17 cellular contexts compared by ENCODE assay signal in the genomic region with DNA sequence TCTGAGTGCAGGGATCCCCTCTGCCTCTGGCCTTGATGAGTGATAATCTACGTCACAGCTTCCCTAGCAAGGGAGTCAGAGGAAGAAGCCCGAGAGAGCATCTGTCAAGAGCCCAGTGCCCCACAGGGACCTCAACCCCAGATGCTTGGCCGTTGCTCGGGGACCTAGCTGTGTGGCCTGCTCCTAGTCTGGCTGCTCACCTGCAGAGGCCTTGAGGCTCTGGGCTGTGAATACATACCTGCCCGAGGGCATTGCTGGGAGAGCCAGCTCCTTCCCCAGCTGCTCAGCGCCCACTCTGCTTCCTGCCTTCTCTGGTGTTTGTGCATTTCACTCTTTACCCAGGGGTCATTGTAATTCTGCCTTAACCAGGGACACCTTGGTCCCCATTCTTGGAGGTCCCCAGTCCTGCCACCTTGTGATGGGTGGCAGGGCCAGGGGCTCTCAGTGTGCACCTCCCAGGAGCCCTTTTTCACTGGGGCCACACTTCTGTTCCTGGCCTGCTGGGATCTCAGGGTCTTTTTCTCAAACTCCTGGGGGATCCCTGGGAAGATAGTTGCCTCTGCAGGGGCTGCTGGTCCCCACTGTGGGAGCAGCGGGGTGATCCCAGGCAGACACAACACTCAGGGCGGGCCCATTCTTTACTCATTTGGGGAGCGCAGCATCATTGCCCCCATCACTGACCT. TPM values are rescaled to one million over a fixed set of nuclear protein-coding genes. Genes with fewer than 3 reads are reported as not detected.
A peak's percentile ranks its signal among the peaks of the same experiment; 100 is the strongest.
DNase-seq lines count a peak whose midpoint lies in the region; ATAC-seq and TF ChIP-seq lines count a peak whose summit lies in the region.
"Had no signal": no experiment of that assay in that cellular context is flagged by ENCODE, and none has a peak within 500 bp of the region (broad histone marks: within the 10 kb centered on the region; RNA-seq: fewer than 3 reads in every experiment).

No MANE protein-coding gene starts in this region.

- H3K36me3 Mint-ChIP-seq in CD8-positive, alpha-beta T cell = peaks cover 3% of the 10 kb centered on the region
- no peaks in the 10 kb centered on the region for H3K36me3 Mint-ChIP-seq in central memory CD8-positive, alpha-beta T cell (ENCODE audit: insufficient read depth)
- H3K36me3 Mint-ChIP-seq in naive B cell = no peaks in the 10 kb centered on the region

- H3K9me3 Mint-ChIP-seq in CD8-positive, alpha-beta T cell = no peaks in the 10 kb centered on the region
- no peaks in the 10 kb centered on the region for H3K9me3 Mint-ChIP-seq in central memory CD8-positive, alpha-beta T cell
- H3K9me3 Mint-ChIP-seq in naive B cell = no peaks in the 10 kb centered on the region
- H3K9me3 Mint-ChIP-seq: activated B cell treated with CpG ODN at 0.5 μM for 24 hours had no signal

- H3K4me3 ChIP-seq in CD8-positive, alpha-beta T cell (ENCODE audit: low read depth, low read length) = no peak overlapping the region
- H3K4me3 ChIP-seq: ascending aorta, uterus had no signal

- H3K9me3 ChIP-seq in CD8-positive, alpha-beta T cell (ENCODE audit: low read length) = no peaks in the 10 kb centered on the region
- H3K9me3 ChIP-seq: ascending aorta, uterus had no signal

- no peaks in the 10 kb centered on the region for H3K27me3 ChIP-seq in CD8-positive, alpha-beta T cell (ENCODE audit: insufficient read depth, low read length)
- H3K27me3 ChIP-seq: ascending aorta, uterus had no signal

- peaks cover 12% of the 10 kb centered on the region for H3K4me1 ChIP-seq in CD8-positive, alpha-beta T cell (ENCODE audit: insufficient read depth, low read length)

- no peak for ATAC-seq in CD8-positive, alpha-beta T cell
- no peak for ATAC-seq in central memory CD8-positive, alpha-beta T cell (replicated peaks; ENCODE audit: extremely low read depth, poor library complexity, severe bottlenecking)
- ATAC-seq in naive B cell (ENCODE audit: low read depth in 2 of 2) (no peak), GM21619 (IDR thresholded peaks at IDR 0.05; ENCODE audit: unreplicated experiment) (no peak), esophagus mucosa (no peak)

- no peak overlapping the region for H3K27ac ChIP-seq in CD8-positive, alpha-beta T cell (ENCODE audit: low read depth, low read length)
- H3K27ac ChIP-seq: ascending aorta, parathyroid adenoma, uterus had no signal

- DNase-seq in Ammon's horn (ENCODE audit: low spot score) (peak; percentile 1), naive B cell (no peak), SW 1271 (lab: John Stamatoyannopoulos, UW) (no peak), NCI-H748 (lab: John Stamatoyannopoulos, UW; ENCODE audit: unreplicated experiment) (no peak)
- DNase-seq in CD8-positive, alpha-beta T cell = peak in 1 of 7 experiments; percentile 41
- no peak for DNase-seq in central memory CD8-positive, alpha-beta T cell (ENCODE audit: low spot score in 2 of 2)
- DNase-seq: activated B cell treated with CpG ODN at 0.5 μM for 24 hours, activated gamma-delta T cell, Calu3, NCI-H2081 treated with DMSO at 0.1 percent for 48 hours, NCI-H524 treated with DMSO at 0.1 percent for 48 hours, SHP77 treated with DMSO at 0.1 percent for 48 hours, uterus had no signal

- POLR2A ChIA-PET in CD8-positive, alpha-beta T cell (lab: Charles Lee) = interaction anchor here (0.8 kb wide), 1 partner anchor 25 kb away, joined by 3 read pairs; no protein-coding TSS in a partner anchor

- peak overlapping the region; percentile 80 for H3K27ac Mint-ChIP-seq in CD8-positive, alpha-beta T cell
- peak overlapping the region; percentile 77 for H3K27ac Mint-ChIP-seq in central memory CD8-positive, alpha-beta T cell (ENCODE audit: low read depth)
- peak overlapping the region in 4 of 6 donors; percentile 7 to 77 (median 42) for H3K27ac Mint-ChIP-seq in naive B cell
- H3K27ac Mint-ChIP-seq: activated B cell treated with CpG ODN at 0.5 μM for 24 hours had no signal

- no peaks in the 10 kb centered on the region for H3K27me3 Mint-ChIP-seq in CD8-positive, alpha-beta T cell (ENCODE audit: low read depth)
- no peaks in the 10 kb centered on the region for H3K27me3 Mint-ChIP-seq in central memory CD8-positive, alpha-beta T cell
- no peaks in the 10 kb centered on the region for H3K27me3 Mint-ChIP-seq in naive B cell
- H3K27me3 Mint-ChIP-seq: activated B cell treated with CpG ODN at 0.5 μM for 24 hours had no signal

- no peak for TF ChIP-seq CTCF in CD8-positive, alpha-beta T cell (IDR thresholded peaks at IDR 0.05)

- intact Hi-C loops in CD8-positive, alpha-beta T cell (cut with DNase I, micrococcal nuclease) = no loop called here

- CTCF ChIA-PET in CD8-positive, alpha-beta T cell (lab: Charles Lee) = interaction anchor here (1.1 kb wide), 1 partner anchor 26 kb away, joined by 4 read pairs; no protein-coding TSS in a partner anchor

- H3K4me3 Mint-ChIP-seq in CD8-positive, alpha-beta T cell = no peak overlapping the region
- no peak overlapping the region for H3K4me3 Mint-ChIP-seq in central memory CD8-positive, alpha-beta T cell
- H3K4me3 Mint-ChIP-seq in naive B cell = no peak overlapping the region
- H3K4me3 Mint-ChIP-seq: activated B cell treated with CpG ODN at 0.5 μM for 24 hours had no signal

- H3K4me1 Mint-ChIP-seq in CD8-positive, alpha-beta T cell (ENCODE audit: low read depth) = peaks cover 69% of the 10 kb centered on the region
- H3K4me1 Mint-ChIP-seq in central memory CD8-positive, alpha-beta T cell = peaks cover 63% of the 10 kb centered on the region
- peaks cover 39 to 58% (median 39%) of the 10 kb centered on the region in 3 donors for H3K4me1 Mint-ChIP-seq in naive B cell

- no peaks in the 10 kb centered on the region for H3K36me3 ChIP-seq in CD8-positive, alpha-beta T cell (ENCODE audit: insufficient read depth, low read length)
- H3K36me3 ChIP-seq: ascending aorta, uterus had no signal

RNA-seq across cellular contexts. Expression of a gene that starts 15.5 kb away (rescaled TPM):
- total RNA-seq in CD8-positive, alpha-beta T cell = 10 to 100 TPM; 23.9 to 25.7 TPM
- polyA plus RNA-seq in naive B cell (ENCODE audit: low read depth in 6 of 6) = 1 to 10 TPM in 3 of 6 donors, under 1 TPM in 3; 0.04 to 1.7 (median 1.1) TPM
- total RNA-seq in esophagus mucosa = 12.1 TPM
